19 cellular contexts compared by ENCODE assay signal in genomic region chr22:33984741-33985287, GRCh38.
"Had no signal": no experiment of that assay in that cellular context is flagged by ENCODE, and none has a peak within 500 bp of the region (broad histone marks: within the 10 kb centered on the region; RNA-seq: fewer than 3 reads in every experiment).

No MANE protein-coding gene starts in this region.

- H3K4me3 ChIP-seq: breast epithelium, heart right ventricle, lower lobe of right lung, right atrium auricular region, spleen, tibial nerve had no signal

- DNase-seq: activated CD4-positive, alpha-beta T cell treated with anti-CD3 and anti-CD28 coated beads for 36 hours; activated CD4-positive, CD25-positive, alpha-beta regulatory T cell; activated CD8-positive, alpha-beta memory T cell treated with anti-CD3 and anti-CD28 coated beads, Interleukin-2, amount 10 ng/mL, durations not matched to agents 7 days and 5 days; activated CD8-positive, alpha-beta T cell treated with anti-CD3 and anti-CD28 coated beads, Interleukin-2, amount 10 ng/mL, durations not matched to agents 7 days and 5 days; activated T-cell treated with anti-CD3 and anti-CD28 coated beads, Interleukin-2, amount 50 U/mL, for 48 hours; central memory CD4-positive, alpha-beta T cell; endodermal cell; foreskin keratinocyte; heart right ventricle; lower lobe of right lung; mesenchymal stem cell; natural killer cell; spleen; stimulated activated naive CD4-positive, alpha-beta T cell had no signal

- H3K36me3 ChIP-seq: breast epithelium, heart right ventricle, lower lobe of right lung, right atrium auricular region, spleen, tibial nerve had no signal

- H3K4me1 ChIP-seq: breast epithelium, foreskin keratinocyte, heart right ventricle, lower lobe of right lung, right atrium auricular region, spleen, tibial nerve had no signal

- ATAC-seq: activated CD4-positive, alpha-beta T cell treated with anti-CD3 and anti-CD28 coated beads for 36 hours; activated CD8-positive, alpha-beta memory T cell treated with anti-CD3 and anti-CD28 coated beads, Interleukin-2, amount 10 ng/mL, durations not matched to agents 7 days and 5 days; activated CD8-positive, alpha-beta T cell treated with anti-CD3 and anti-CD28 coated beads, Interleukin-2, amount 10 ng/mL, durations not matched to agents 7 days and 5 days; activated naive CD4-positive, alpha-beta T cell treated with anti-CD3 and anti-CD28 coated beads, Interleukin-2, amount 50 U/mL, for 72 hours; esophagus mucosa; foreskin keratinocyte; heart right ventricle; lower lobe of right lung; natural killer cell had no signal

- H3K27me3 ChIP-seq: breast epithelium, foreskin keratinocyte, right atrium auricular region, tibial nerve had no signal

- H3K9me3 ChIP-seq: breast epithelium, heart right ventricle, lower lobe of right lung, right atrium auricular region, spleen, tibial nerve had no signal

- H3K27ac ChIP-seq: breast epithelium, foreskin keratinocyte, heart right ventricle, lower lobe of right lung, right atrium auricular region, spleen, tibial nerve had no signal
